14 cellular contexts compared by ENCODE assay signal in genomic region chr1:218886472-218886871, GRCh38.
A peak's percentile ranks its signal among the peaks of the same experiment; 100 is the strongest.
DNase-seq lines count a peak whose midpoint lies in the region; ATAC-seq and TF ChIP-seq lines count a peak whose summit lies in the region.
"Had no signal": no experiment of that assay in that cellular context is flagged by ENCODE, and none has a peak within 500 bp of the region (broad histone marks: within the 10 kb centered on the region; RNA-seq: fewer than 3 reads in every experiment).

No MANE protein-coding gene starts in this region.

- no TSS peak for BruUV-seq in mammary epithelial cell (replicated peaks; lab: Mats Ljungman, UMichigan)

- H3F3A ChIP-seq in GM23338 (replicated peaks; ENCODE audit: low read depth) = no peaks in the 10 kb centered on the region

- H3K27me3 ChIP-seq in mammary epithelial cell (ENCODE audit: insufficient read depth, low read length) (no peaks in the 10 kb centered on the region), right atrium auricular region (no peaks in the 10 kb centered on the region), GM23338 (ENCODE audit: insufficient read depth) (no peaks in the 10 kb centered on the region)
- H3K27me3 ChIP-seq: BLaER1 treated with 17β-estradiol and CSF1 and Interleukin-3, amounts not matched to agents 10 nM and 100 nM had no signal

- H3K9me3 Mint-ChIP-seq in GM23338 = no peaks in the 10 kb centered on the region
- H3K9me3 Mint-ChIP-seq: activated T-cell treated with anti-CD3 and anti-CD28 coated beads, Interleukin-2, amount 50 U/mL, for 24 hours had no signal

- H3K27ac ChIP-seq in mammary epithelial cell (ENCODE audit: insufficient read depth, low read depth, low read length) (peak overlapping the region; percentile 67), right atrium auricular region (no peak overlapping the region), GM23338 (ENCODE audit: low read depth) (no peak overlapping the region)
- H3K27ac ChIP-seq: BLaER1 treated with 17β-estradiol and CSF1 and Interleukin-3, amounts not matched to agents 10 nM and 100 nM; KMS-11 had no signal

- H3K4me3 ChIP-seq in mammary epithelial cell (replicated peaks in 1 of 3; ENCODE audit: insufficient read depth in 1 of 3, low read depth in 2 of 3, low read length in 3 of 3) (no peak overlapping the region), right atrium auricular region (no peak overlapping the region), GM23338 (no peak overlapping the region)
- H3K4me3 ChIP-seq: BLaER1 treated with 17β-estradiol and CSF1 and Interleukin-3, amounts not matched to agents 10 nM and 100 nM had no signal

- in situ Hi-C loops in G401 (cut with HindIII; ENCODE audit: low sequenced_read_pairs) (no loop called here), mammary epithelial cell (cut with MboI; ENCODE audit: low sequenced_read_pairs in 2 of 2) (no loop called here)

- no peak overlapping the region for H3K27ac Mint-ChIP-seq in GM23338
- H3K27ac Mint-ChIP-seq: activated T-cell treated with anti-CD3 and anti-CD28 coated beads, Interleukin-2, amount 50 U/mL, for 24 hours had no signal

- H3K27me3 Mint-ChIP-seq in GM23338 (ENCODE audit: insufficient read depth, low read depth, poor library complexity) = no peaks in the 10 kb centered on the region
- H3K27me3 Mint-ChIP-seq: activated T-cell treated with anti-CD3 and anti-CD28 coated beads, Interleukin-2, amount 50 U/mL, for 24 hours had no signal

- no peaks in the 10 kb centered on the region for H3K4me1 Mint-ChIP-seq in GM23338

- 68% methylated on average over 3 of the region's 3 CpGs for WGBS in mammary epithelial cell (ENCODE audit: low coverage, missing lambda C conversion rate)

- H3K4me1 ChIP-seq in mammary epithelial cell (ENCODE audit: insufficient read depth, low read length) (peaks cover 31% of the 10 kb centered on the region), right atrium auricular region (no peaks in the 10 kb centered on the region), GM23338 (ENCODE audit: insufficient read depth) (no peaks in the 10 kb centered on the region)
- H3K4me1 ChIP-seq: BLaER1 treated with 17β-estradiol and CSF1 and Interleukin-3, amounts not matched to agents 10 nM and 100 nM had no signal

- DNase-seq in G401 (ENCODE audit: low spot score) (peak; percentile 7), mammary epithelial cell (peak; percentile 37), right atrium auricular region (ENCODE audit: low spot score) (peak; percentile 66), sciatic nerve (ENCODE audit: low spot score) (peak; percentile 79), GM23338 (ENCODE audit: low spot score) (no peak), NCI-H748 treated with DMSO at 0.1 percent for 48 hours (lab: John Stamatoyannopoulos, UW) (no peak), NCI-H345 treated with DMSO at 0.1 percent for 48 hours (lab: John Stamatoyannopoulos, UW; ENCODE audit: unreplicated experiment) (no peak)
- DNase-seq: activated T-cell treated with anti-CD3 and anti-CD28 coated beads, Interleukin-2, amount 50 U/mL, for 24 hours; kidney; NCI-H2029; stimulated activated CD8-positive, alpha-beta memory T cell treated with anti-CD3 and anti-CD28 coated beads, Interleukin-4, amount 100 ng/mL, for 48 hours had no signal

- H3K79me2 ChIP-seq in mammary epithelial cell (ENCODE audit: insufficient read depth, low read length) (no peaks in the 10 kb centered on the region), GM23338 (replicated peaks; ENCODE audit: insufficient read depth) (no peaks in the 10 kb centered on the region)

- H3K4me3 Mint-ChIP-seq in GM23338 = no peak overlapping the region
- H3K4me3 Mint-ChIP-seq: activated T-cell treated with anti-CD3 and anti-CD28 coated beads, Interleukin-2, amount 50 U/mL, for 24 hours had no signal

- H3K36me3 ChIP-seq in mammary epithelial cell (ENCODE audit: insufficient read depth, low read length) = no peaks in the 10 kb centered on the region
- no peaks in the 10 kb centered on the region for H3K36me3 ChIP-seq in right atrium auricular region
- H3K36me3 ChIP-seq in GM23338 (ENCODE audit: insufficient read depth) = no peaks in the 10 kb centered on the region
- H3K36me3 ChIP-seq: BLaER1 treated with 17β-estradiol and CSF1 and Interleukin-3, amounts not matched to agents 10 nM and 100 nM had no signal

- H3K9me3 ChIP-seq in mammary epithelial cell (replicated peaks; ENCODE audit: insufficient read depth, low read length) (no peaks in the 10 kb centered on the region), right atrium auricular region (no peaks in the 10 kb centered on the region)

- peak; percentile 77 for ATAC-seq in sciatic nerve
- no peak for ATAC-seq in HG02970 (IDR thresholded peaks at IDR 0.05; ENCODE audit: low FRiP score, unreplicated experiment)
- no peak for ATAC-seq in GM23338

- no peak overlapping the region for H3K4me2 ChIP-seq in mammary epithelial cell (ENCODE audit: insufficient read depth, low read depth, low read length)
- H3K4me2 ChIP-seq in GM23338 = no peak overlapping the region
- H3K4me2 ChIP-seq: BLaER1 treated with 17β-estradiol and CSF1 and Interleukin-3, amounts not matched to agents 10 nM and 100 nM; KMS-11 had no signal

- dilution Hi-C loops in mammary epithelial cell (cut with HindIII; ENCODE audit: low sequenced_read_pairs) = no loop called here

- no peaks in the 10 kb centered on the region for H3K36me3 Mint-ChIP-seq in GM23338 (ENCODE audit: low read depth)

- CTCF ChIA-PET in mammary epithelial cell (lab: Charles Lee; ENCODE audit: low non-redundant PET) = interaction anchor here (0.6 to 0.7 kb wide), 2 partner anchors 29 to 540 kb away, joined by 4 read pairs; no protein-coding TSS in a partner anchor

- no peaks in the 10 kb centered on the region for H4K20me1 ChIP-seq in mammary epithelial cell (ENCODE audit: insufficient read depth, low read length)
- H4K20me1 ChIP-seq in GM23338 (replicated peaks; ENCODE audit: insufficient read depth) = no peaks in the 10 kb centered on the region
- H4K20me1 ChIP-seq: BLaER1 treated with 17β-estradiol and CSF1 and Interleukin-3, amounts not matched to agents 10 nM and 100 nM had no signal

- H3K9ac ChIP-seq in mammary epithelial cell (ENCODE audit: insufficient read depth, low read length) = no peak overlapping the region
- H3K9ac ChIP-seq: BLaER1 treated with 17β-estradiol and CSF1 and Interleukin-3, amounts not matched to agents 10 nM and 100 nM; KMS-11 had no signal

- TF ChIP-seq CTCF in mammary epithelial cell (conservative IDR thresholded peaks at IDR 0.05 in 1 of 2, IDR thresholded peaks at IDR 0.05 in 1 of 2; ENCODE audit: extremely low read depth in 1 of 2, insufficient read depth in 1 of 2, low read depth in 1 of 2, low read length in 2 of 2) (no peak), right atrium auricular region (IDR thresholded peaks at IDR 0.05) (no peak), GM23338 (conservative IDR thresholded peaks at IDR 0.05; ENCODE audit: low read depth in 2 of 2) (no peak)

- H3K9me2 ChIP-seq in GM23338 (ENCODE audit: insufficient read depth) = no peaks in the 10 kb centered on the region

- intact Hi-C loops in mammary epithelial cell (cut with micrococcal nuclease) (no loop called here), sciatic nerve (cut with DNase I) (no loop called here)

- H2AFZ ChIP-seq in mammary epithelial cell (ENCODE audit: low read depth, low read length) = peak overlapping the region; percentile 53
- no peak overlapping the region for H2AFZ ChIP-seq in GM23338

TF ChIP-seq in GM23338, 12 proteins besides CTCF, POLR2A, EP300 and RAD21 (continues in another document):
- TF ChIP-seq JUNB (IDR thresholded peaks at IDR 0.05; ENCODE audit: unreplicated experiment) = no peak
- no peak for TF ChIP-seq EZH2phosphoT487 (IDR thresholded peaks at IDR 0.05; ENCODE audit: unreplicated experiment)
- TF ChIP-seq ZNF114 (CRISPR knock-in tag; IDR thresholded peaks at IDR 0.05) = no peak
- TF ChIP-seq POLR2AphosphoS5 (IDR thresholded peaks at IDR 0.05; ENCODE audit: low read depth) = no peak

Comparison
In these comparisons a context has a peak if more than half of its experiments do, and no peak if none do; other contexts are left out.
1. DNase-seq: peak in G401 (single experiment), mammary epithelial cell (single experiment), right atrium auricular region (single experiment) and sciatic nerve (single experiment); none in GM23338 (single experiment), NCI-H748 treated with DMSO at 0.1 percent for 48 hours (single experiment) and NCI-H345 treated with DMSO at 0.1 percent for 48 hours (single experiment).